In genomic region chr15:90055182-90055581, GRCh38 we compare ENCODE assay signal across 1 cellular context.
TF ChIP-seq lines count a peak whose summit lies in the region.

No MANE protein-coding gene starts in this region.

TF ChIP-seq in H1, 55 proteins besides CTCF, POLR2A, EP300 and RAD21:
- TF ChIP-seq ATF2 (IDR thresholded peaks at IDR 0.05; ENCODE audit: low read length), result no peak
- no peak for TF ChIP-seq CEBPB (IDR thresholded peaks at IDR 0.05; ENCODE audit: low read depth, low read length)
- TF ChIP-seq SP2 (IDR thresholded peaks at IDR 0.05; ENCODE audit: low read length), result no peak
- no peak for TF ChIP-seq SIN3A (conservative IDR thresholded peaks at IDR 0.05 in 1 of 2, IDR thresholded peaks at IDR 0.05 in 1 of 2; ENCODE audit: low read depth in 1 of 2, low read length in 2 of 2)
- no peak for TF ChIP-seq JUND (IDR thresholded peaks at IDR 0.05; ENCODE audit: low read length)
- TF ChIP-seq ATF3 (IDR thresholded peaks at IDR 0.05; ENCODE audit: insufficient read depth, low read depth, low read length), result no peak
- TF ChIP-seq GTF2F1 (IDR thresholded peaks at IDR 0.05; ENCODE audit: borderline replicate concordance, low read depth, low read length), result no peak
